Comparison of ENCODE assay signal across 17 cellular contexts in the genomic region with DNA sequence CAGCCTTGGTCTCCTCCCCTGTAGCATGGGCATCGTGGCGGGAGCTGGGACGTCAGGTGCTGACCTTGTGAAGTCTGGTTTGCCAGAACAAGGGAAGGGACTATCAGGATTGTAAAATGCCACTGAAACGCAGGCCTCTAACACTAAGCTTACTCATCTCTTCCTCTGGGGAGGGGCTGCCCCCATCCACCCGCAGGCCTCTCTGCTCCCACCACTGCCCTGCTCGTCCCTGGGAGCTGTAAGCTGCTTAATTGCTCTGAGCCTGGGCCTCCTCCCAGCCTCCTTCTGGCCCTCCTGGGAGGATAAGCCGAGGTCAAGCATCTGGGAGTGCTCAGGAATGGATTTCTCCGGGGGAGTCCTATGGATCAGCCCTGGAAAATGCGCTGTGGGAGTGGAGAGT. TPM values are rescaled to one million over a fixed set of nuclear protein-coding genes. Genes with fewer than 3 reads are reported as not detected.
DNase-seq lines count a peak whose midpoint lies in the region; ATAC-seq and TF ChIP-seq lines count a peak whose summit lies in the region.
"Had no signal": no experiment of that assay in that cellular context is flagged by ENCODE, and none has a peak within 500 bp of the region (broad histone marks: within the 10 kb centered on the region; RNA-seq: fewer than 3 reads in every experiment).

No MANE protein-coding gene starts in this region.

- no peak overlapping the region for H3K27ac Mint-ChIP-seq in stimulated activated effector memory CD8-positive, alpha-beta T cell treated with anti-CD3 and anti-CD28 coated beads, Interleukin-12 subunit alpha, Interleukin-12 subunit beta, amount 100 ng/mL, for 72 hours
- H3K27ac Mint-ChIP-seq: activated CD4-positive, alpha-beta T cell treated with anti-CD3 and anti-CD28 coated beads, Interleukin-2, amount 10 ng/mL, durations not matched to agents 24 days and 14 days; CD4-positive, CD25-positive, alpha-beta regulatory T cell had no signal

- TF ChIP-seq EP300 in esophagus muscularis mucosa (IDR thresholded peaks at IDR 0.05) (no peak), suprapubic skin (IDR thresholded peaks at IDR 0.05) (no peak)

- H3K4me3 ChIP-seq in esophagus muscularis mucosa (no peak overlapping the region), suprapubic skin (no peak overlapping the region)
- H3K4me3 ChIP-seq: K562, Peyer's patch had no signal

- H3K27ac ChIP-seq in esophagus muscularis mucosa (replicated peaks in 1 of 4): peak overlapping the region; percentile 79 to 89 (median 84)
- no peak overlapping the region for H3K27ac ChIP-seq in suprapubic skin
- H3K27ac ChIP-seq: Peyer's patch had no signal

- H3K4me1 ChIP-seq in esophagus muscularis mucosa (peaks cover 11 to 53% (median 48%) of the 10 kb centered on the region in 4 donors), suprapubic skin (peaks cover 13% of the 10 kb centered on the region)

- H3K36me3 ChIP-seq in esophagus muscularis mucosa (no peaks in the 10 kb centered on the region), suprapubic skin (no peaks in the 10 kb centered on the region)
- H3K36me3 ChIP-seq: Peyer's patch had no signal

- peak; percentile 37 for ATAC-seq in stimulated activated effector memory CD8-positive, alpha-beta T cell treated with anti-CD3 and anti-CD28 coated beads, Interleukin-12 subunit alpha, Interleukin-12 subunit beta, amount 100 ng/mL, for 72 hours
- no peak for ATAC-seq in GM18517 (IDR thresholded peaks at IDR 0.05; ENCODE audit: unreplicated experiment)
- ATAC-seq: K562 had no signal

- intact Hi-C loops in esophagus muscularis mucosa (cut with DNase I): no loop called here

- no peaks in the 10 kb centered on the region for H3K36me3 Mint-ChIP-seq in stimulated activated effector memory CD8-positive, alpha-beta T cell treated with anti-CD3 and anti-CD28 coated beads, Interleukin-12 subunit alpha, Interleukin-12 subunit beta, amount 100 ng/mL, for 72 hours
- H3K36me3 Mint-ChIP-seq: CD4-positive, CD25-positive, alpha-beta regulatory T cell had no signal

- TF ChIP-seq POLR2A in esophagus muscularis mucosa (IDR thresholded peaks at IDR 0.05; ENCODE audit: low read depth): no peak
- no peak for TF ChIP-seq POLR2A in suprapubic skin (IDR thresholded peaks at IDR 0.05)

- TF ChIP-seq CTCF in esophagus muscularis mucosa (IDR thresholded peaks at IDR 0.05): no peak
- TF ChIP-seq CTCF in suprapubic skin (IDR thresholded peaks at IDR 0.05): no peak

- H3K27me3 ChIP-seq in esophagus muscularis mucosa (no peaks in the 10 kb centered on the region), suprapubic skin (peaks cover 12% of the 10 kb centered on the region)
- H3K27me3 ChIP-seq: Peyer's patch had no signal

- DNase-seq in ELR (ENCODE audit: low read depth) (peak; percentile 47), NCI-H82 (lab: John Stamatoyannopoulos, UW) (peak; percentile 96), esophagus muscularis mucosa (ENCODE audit: extremely low spot score) (no peak), cerebellar nuclear complex (lab: John Stamatoyannopoulos, UW) (no peak), SIG-M5 treated with dmso at 0.1 percent for 504 hours (lab: John Stamatoyannopoulos, UW; ENCODE audit: unreplicated experiment) (no peak), suprapubic skin (ENCODE audit: low spot score in 2 of 2) (no peak)
- no peak for DNase-seq in stimulated activated effector memory CD8-positive, alpha-beta T cell treated with anti-CD3 and anti-CD28 coated beads, Interleukin-12 subunit alpha, Interleukin-12 subunit beta, amount 100 ng/mL, for 72 hours (ENCODE audit: low spot score in 2 of 2)
- DNase-seq: activated CD4-positive, alpha-beta T cell treated with anti-CD3 and anti-CD28 coated beads, Interleukin-2, amount 10 ng/mL, durations not matched to agents 24 days and 14 days; CD4-positive, CD25-positive, alpha-beta regulatory T cell; GDM1; kidney glomerular epithelial cell; NCI-H1105 treated with DMSO at 0.1 percent for 48 hours; NCI-H446; Peyer's patch; T-helper 2 cell had no signal

- H3K9me3 ChIP-seq in esophagus muscularis mucosa: no peaks in the 10 kb centered on the region
- H3K9me3 ChIP-seq in suprapubic skin: no peaks in the 10 kb centered on the region
- H3K9me3 ChIP-seq: Peyer's patch had no signal

- H3K4me3 Mint-ChIP-seq in stimulated activated effector memory CD8-positive, alpha-beta T cell treated with anti-CD3 and anti-CD28 coated beads, Interleukin-12 subunit alpha, Interleukin-12 subunit beta, amount 100 ng/mL, for 72 hours: no peak overlapping the region
- H3K4me3 Mint-ChIP-seq: activated CD4-positive, alpha-beta T cell treated with anti-CD3 and anti-CD28 coated beads, Interleukin-2, amount 10 ng/mL, durations not matched to agents 24 days and 14 days; CD4-positive, CD25-positive, alpha-beta regulatory T cell had no signal

- H3K4me1 Mint-ChIP-seq in stimulated activated effector memory CD8-positive, alpha-beta T cell treated with anti-CD3 and anti-CD28 coated beads, Interleukin-12 subunit alpha, Interleukin-12 subunit beta, amount 100 ng/mL, for 72 hours: peaks cover 23% of the 10 kb centered on the region
- H3K4me1 Mint-ChIP-seq: activated CD4-positive, alpha-beta T cell treated with anti-CD3 and anti-CD28 coated beads, Interleukin-2, amount 10 ng/mL, durations not matched to agents 24 days and 14 days; CD4-positive, CD25-positive, alpha-beta regulatory T cell had no signal

- no peaks in the 10 kb centered on the region for H3K9me3 Mint-ChIP-seq in stimulated activated effector memory CD8-positive, alpha-beta T cell treated with anti-CD3 and anti-CD28 coated beads, Interleukin-12 subunit alpha, Interleukin-12 subunit beta, amount 100 ng/mL, for 72 hours
- H3K9me3 Mint-ChIP-seq: activated CD4-positive, alpha-beta T cell treated with anti-CD3 and anti-CD28 coated beads, Interleukin-2, amount 10 ng/mL, durations not matched to agents 24 days and 14 days had no signal

- 52% methylated on average over 6 of the region's 9 CpGs for WGBS in esophagus muscularis mucosa
- 43% methylated on average over 7 of the region's 9 CpGs for WGBS in suprapubic skin

RNA-seq across cellular contexts. Expression of a gene that starts 8.4 kb away (rescaled TPM):
- total RNA-seq in esophagus muscularis mucosa (10 to 100 TPM in 3 of 4 donors, 1 to 10 TPM in 1; 6.6 to 20.4 (median 12.4) TPM), suprapubic skin (under 1 TPM; 0.17 to 0.89 (median 0.22) TPM)
- total RNA-seq: activated CD4-positive, alpha-beta T cell treated with anti-CD3 and anti-CD28 coated beads, Interleukin-2, amount 10 ng/mL, durations not matched to agents 24 days and 14 days; CD4-positive, CD25-positive, alpha-beta regulatory T cell; K562 had no signal

Comparison
In these comparisons a context has a peak if more than half of its experiments do, and no peak if none do; other contexts are left out.
1. DNase-seq: peak in ELR (single experiment) and NCI-H82 (single experiment); none in esophagus muscularis mucosa (single experiment), stimulated activated effector memory CD8-positive, alpha-beta T cell treated with anti-CD3 and anti-CD28 coated beads, Interleukin-12 subunit alpha, Interleukin-12 subunit beta, amount 100 ng/mL, for 72 hours (0 of 2), cerebellar nuclear complex (0 of 2), SIG-M5 treated with dmso at 0.1 percent for 504 hours (single experiment) and suprapubic skin (0 of 2).
2. RNA of a gene that starts 8.4 kb away (total RNA-seq): 6.6 to 20.4 TPM in esophagus muscularis mucosa; 0.17 to 0.89 TPM in suprapubic skin; every median in the first group is over 4 times any median in the second.